17 cellular contexts compared by ENCODE assay signal in genomic region chr22:31477329-31477728, GRCh38. TPM values are rescaled to one million over a fixed set of nuclear protein-coding genes. Genes with fewer than 3 reads are reported as not detected.
DNase-seq lines count a peak whose midpoint lies in the region; ATAC-seq and TF ChIP-seq lines count a peak whose summit lies in the region.
"Had no signal": no experiment of that assay in that cellular context is flagged by ENCODE, and none has a peak within 500 bp of the region (broad histone marks: within the 10 kb centered on the region; RNA-seq: fewer than 3 reads in every experiment).

No MANE protein-coding gene starts in this region.

- 0 out of 2 replicates have a peak overlapping the region, but pooled peaks have one; percentile 14 for H3K9ac ChIP-seq in SU-DHL-6 (ENCODE audit: low read length)
- H3K9ac ChIP-seq: BLaER1 had no signal

- peaks cover 2% of the 10 kb centered on the region for H3K4me1 ChIP-seq in right cardiac atrium (ENCODE audit: control insufficient read depth, insufficient read depth, low read length)
- H3K4me1 ChIP-seq: BLaER1, colonic mucosa, SJSA1 had no signal

- intact Hi-C loops in right cardiac atrium (cut with DNase I): no loop called here

- DNase-seq in GM13976 (ENCODE audit: low spot score): peak; percentile 67
- no peak for DNase-seq in right cardiac atrium
- no peak for DNase-seq in NCI-H1436 treated with DMSO at 0.1 percent for 48 hours (lab: John Stamatoyannopoulos, UW)
- DNase-seq in dedifferentiated amniotic fluid mesenchymal stem cell (ENCODE audit: extremely low spot score): no peak
- DNase-seq: colonic mucosa, esophagus squamous epithelium, KG1, NCI-H1694 treated with DMSO at 0.1 percent for 48 hours, NCI-H774 had no signal

- no peaks in the 10 kb centered on the region for H4K20me1 ChIP-seq in SU-DHL-6 (ENCODE audit: low read depth, low read length)

- H3K4me3 ChIP-seq in SU-DHL-6 (ENCODE audit: insufficient read depth, low read length, poor library complexity, severe bottlenecking): no peak overlapping the region
- H3K4me3 ChIP-seq in right cardiac atrium (ENCODE audit: low read length): no peak overlapping the region
- H3K4me3 ChIP-seq: BLaER1, colonic mucosa, esophagus squamous epithelium, SJSA1 had no signal

- H3K79me2 ChIP-seq in SU-DHL-6 (ENCODE audit: insufficient read depth, low read length): peaks cover 74% of the 10 kb centered on the region

- H3K27ac ChIP-seq in SU-DHL-6 (ENCODE audit: low read depth, low read length) (peak overlapping the region; percentile 62), right cardiac atrium (ENCODE audit: low read length) (no peak overlapping the region)
- H3K27ac ChIP-seq: BLaER1, esophagus squamous epithelium, SJSA1 had no signal

- WGBS in right cardiac atrium: 95% methylated on average over 4 of the region's 4 CpGs

- H3K27me3 ChIP-seq in SU-DHL-6 (ENCODE audit: low read length): no peaks in the 10 kb centered on the region
- no peaks in the 10 kb centered on the region for H3K27me3 ChIP-seq in right cardiac atrium (ENCODE audit: control insufficient read depth, insufficient read depth)
- H3K27me3 ChIP-seq: BLaER1, colonic mucosa, esophagus squamous epithelium, SJSA1 had no signal

- in situ Hi-C loops in GM13976 (cut with MboI; ENCODE audit: low sequenced_read_pairs, unreplicated experiment): no loop called here

- H3K36me3 ChIP-seq in SU-DHL-6 (ENCODE audit: low read length): peaks cover 14% of the 10 kb centered on the region; the same call in 1 of the 2 replicates
- H3K36me3 ChIP-seq: colonic mucosa had no signal

- H3K4me2 ChIP-seq in SU-DHL-6 (ENCODE audit: low read depth, low read length, poor library complexity, severe bottlenecking): peak overlapping the region; percentile 26
- H3K4me2 ChIP-seq: BLaER1 had no signal

- TF ChIP-seq CTCF in GM13976 (IDR thresholded peaks at IDR 0.05; ENCODE audit: borderline replicate concordance, control extremely low read depth, extremely low read depth, insufficient read depth, missing control alignments): no peak
- no peak for TF ChIP-seq CTCF in SU-DHL-6 (IDR thresholded peaks at IDR 0.05; ENCODE audit: insufficient read depth, low read length, poor library complexity, severe bottlenecking)

- no peaks in the 10 kb centered on the region for H3K9me2 ChIP-seq in SU-DHL-6 (replicated peaks; ENCODE audit: insufficient read depth, low read length)

- peak; percentile 60 for ATAC-seq in GM19351 (IDR thresholded peaks at IDR 0.05; ENCODE audit: unreplicated experiment)
- ATAC-seq in HG02870 (IDR thresholded peaks at IDR 0.05; ENCODE audit: unreplicated experiment): peak; percentile 72
- ATAC-seq in right cardiac atrium: no peak
- no peak for ATAC-seq in HG03442 (IDR thresholded peaks at IDR 0.05; ENCODE audit: unreplicated experiment)
- ATAC-seq: HCT116, WTC11 had no signal

- no peak overlapping the region for H2AFZ ChIP-seq in SU-DHL-6 (ENCODE audit: low read depth, low read length, severe bottlenecking)

- peaks cover 7% of the 10 kb centered on the region; the same call in 1 of the 2 replicates for H3F3A ChIP-seq in SU-DHL-6 (ENCODE audit: insufficient read depth)

- H3K9me3 ChIP-seq in SU-DHL-6 (ENCODE audit: insufficient read depth, low read length) (no peaks in the 10 kb centered on the region), right cardiac atrium (ENCODE audit: control insufficient read depth, low read length) (no peaks in the 10 kb centered on the region)
- H3K9me3 ChIP-seq: BLaER1, colonic mucosa, esophagus squamous epithelium, SJSA1 had no signal

RNA-seq across cellular contexts. Expression of gene EIF4ENIF1, which starts 12.3 kb away (rescaled TPM):
- total RNA-seq in right cardiac atrium: 10 to 100 TPM; 20.3 to 37.9 (median 27.2) TPM
- polyA plus RNA-seq in right cardiac atrium: 10.0 TPM

RNA-seq across cellular contexts. Expression of gene SFI1, which starts 19.0 kb away (rescaled TPM):
- total RNA-seq in right cardiac atrium: 10 to 100 TPM in 2 of 4 donors, 1 to 10 TPM in 2; 7.1 to 10.8 (median 9.6) TPM
- polyA plus RNA-seq in right cardiac atrium: 7.4 TPM

Comparison
In these comparisons a context has a peak if more than half of its experiments do, and no peak if none do; other contexts are left out.
1. ATAC-seq: peak in GM19351 (single experiment) and HG02870 (single experiment); none in right cardiac atrium (0 of 2) and HG03442 (single experiment).